ENCODE assay signal across 36 cellular contexts in genomic region chr6:29744621-29745020, GRCh38.
"Had no signal": no experiment of that assay in that cellular context is flagged by ENCODE, and none has a peak within 500 bp of the region (broad histone marks: within the 10 kb centered on the region; RNA-seq: fewer than 3 reads in every experiment).

No MANE protein-coding gene starts in this region.

- H3K27ac ChIP-seq: adrenal gland, ascending aorta, body of pancreas, brain microvascular endothelial cell, breast epithelium, cardiac muscle cell had no signal

- H3K27ac Mint-ChIP-seq: activated naive CD4-positive, alpha-beta T cell treated with anti-CD3 and anti-CD28 coated beads for 36 hours; activated naive CD4-positive, alpha-beta T cell treated with anti-CD3 and anti-CD28 coated beads, Interleukin-2, amount 10 ng/mL, durations not matched to agents 7 days and 5 days; activated naive CD4-positive, alpha-beta T cell treated with anti-CD3 and anti-CD28 coated beads, Interleukin-2, amount 50 U/mL, for 24 hours; activated naive CD8-positive, alpha-beta T cell; activated naive CD8-positive, alpha-beta T cell treated with anti-CD3 and anti-CD28 coated beads for 36 hours; activated naive CD8-positive, alpha-beta T cell treated with anti-CD3 and anti-CD28 coated beads, Interleukin-2, amount 10 ng/mL, durations not matched to agents 7 days and 5 days; activated T-cell treated with anti-CD3 and anti-CD28 coated beads, Interleukin-2, amount 50 U/mL, for 24 hours; activated T-cell treated with anti-CD3 and anti-CD28 coated beads, Interleukin-2, amount 50 U/mL, for 72 hours; activated T-helper 1 cell treated with anti-CD3 and anti-CD28 coated beads, Interleukin-12 subunit alpha, Interleukin-12 subunit beta, Interleukin-2, Interleukin-4 antibody, amounts not matched to agents 30 ng/mL and 10 ng/mL and 1 ng/mL, durations not matched to agents 14 hours and 24 hours and 36 hours; activated T-helper 17 cell treated with anti-CD3 and anti-CD28 coated beads, Interleukin-2, amount 50 U/mL, for 72 hours; activated T-helper 2 cell treated with anti-CD3 and anti-CD28 coated beads, Interferon-gamma antibody, Interleukin-2, Interleukin-4, amounts not matched to agents 10 μg/mL and 5 μg/mL and 100 μg/mL, durations not matched to agents 14 hours and 24 hours and 36 hours; brain had no signal

- H3K4me3 Mint-ChIP-seq: activated naive CD4-positive, alpha-beta T cell treated with anti-CD3 and anti-CD28 coated beads for 36 hours; activated naive CD4-positive, alpha-beta T cell treated with anti-CD3 and anti-CD28 coated beads, Interleukin-2, amount 10 ng/mL, durations not matched to agents 7 days and 5 days; activated naive CD4-positive, alpha-beta T cell treated with anti-CD3 and anti-CD28 coated beads, Interleukin-2, amount 50 U/mL, for 24 hours; activated naive CD8-positive, alpha-beta T cell; activated naive CD8-positive, alpha-beta T cell treated with anti-CD3 and anti-CD28 coated beads for 36 hours; activated naive CD8-positive, alpha-beta T cell treated with anti-CD3 and anti-CD28 coated beads, Interleukin-2, amount 10 ng/mL, durations not matched to agents 7 days and 5 days; activated T-cell treated with anti-CD3 and anti-CD28 coated beads, Interleukin-2, amount 50 U/mL, for 24 hours; activated T-cell treated with anti-CD3 and anti-CD28 coated beads, Interleukin-2, amount 50 U/mL, for 4 hours; activated T-cell treated with anti-CD3 and anti-CD28 coated beads, Interleukin-2, amount 50 U/mL, for 72 hours; activated T-helper 1 cell treated with anti-CD3 and anti-CD28 coated beads, Interleukin-12 subunit alpha, Interleukin-12 subunit beta, Interleukin-2, Interleukin-4 antibody, amounts not matched to agents 30 ng/mL and 10 ng/mL and 1 ng/mL, durations not matched to agents 14 hours and 24 hours and 36 hours; activated T-helper 17 cell treated with anti-CD3 and anti-CD28 coated beads, Interleukin-2, amount 50 U/mL, for 72 hours; brain; central memory CD8-positive, alpha-beta T cell had no signal

- H3K9me3 Mint-ChIP-seq: activated naive CD4-positive, alpha-beta T cell treated with anti-CD3 and anti-CD28 coated beads for 36 hours; activated naive CD4-positive, alpha-beta T cell treated with anti-CD3 and anti-CD28 coated beads, Interleukin-2, amount 10 ng/mL, durations not matched to agents 7 days and 5 days; activated naive CD4-positive, alpha-beta T cell treated with anti-CD3 and anti-CD28 coated beads, Interleukin-2, amount 50 U/mL, for 24 hours; activated naive CD4-positive, alpha-beta T cell treated with anti-CD3 and anti-CD28 coated beads, Interleukin-2, amount 50 U/mL, for 72 hours; activated naive CD8-positive, alpha-beta T cell treated with anti-CD3 and anti-CD28 coated beads for 36 hours; activated naive CD8-positive, alpha-beta T cell treated with anti-CD3 and anti-CD28 coated beads, Interleukin-2, amount 10 ng/mL, durations not matched to agents 7 days and 5 days; activated T-cell treated with anti-CD3 and anti-CD28 coated beads, Interleukin-2, amount 50 U/mL, for 24 hours; activated T-cell treated with anti-CD3 and anti-CD28 coated beads, Interleukin-2, amount 50 U/mL, for 4 hours; activated T-cell treated with anti-CD3 and anti-CD28 coated beads, Interleukin-2, amount 50 U/mL, for 72 hours; activated T-helper 1 cell treated with anti-CD3 and anti-CD28 coated beads, Interleukin-12 subunit alpha, Interleukin-12 subunit beta, Interleukin-2, Interleukin-4 antibody, amounts not matched to agents 30 ng/mL and 10 ng/mL and 1 ng/mL, durations not matched to agents 14 hours and 24 hours and 36 hours; activated T-helper 17 cell treated with anti-CD3 and anti-CD28 coated beads, Interleukin-2, amount 50 U/mL, for 72 hours; activated T-helper 2 cell treated with anti-CD3 and anti-CD28 coated beads, Interferon-gamma antibody, Interleukin-2, Interleukin-4, amounts not matched to agents 10 μg/mL and 5 μg/mL and 100 μg/mL, durations not matched to agents 14 hours and 24 hours and 36 hours; central memory CD8-positive, alpha-beta T cell had no signal

- DNase-seq: activated effector memory CD4-positive, alpha-beta T cell treated with Interleukin-2 at 50 U/mL for 16 hours; activated gamma-delta T cell; activated gamma-delta T cell treated with Interleukin-2 at 50 U/mL for 16 hours; activated naive CD4-positive, alpha-beta T cell; activated naive CD4-positive, alpha-beta T cell treated with anti-CD3 and anti-CD28 coated beads for 36 hours; activated naive CD4-positive, alpha-beta T cell treated with anti-CD3 and anti-CD28 coated beads, Interleukin-2, amount 10 ng/mL, durations not matched to agents 7 days and 5 days; activated naive CD4-positive, alpha-beta T cell treated with anti-CD3 and anti-CD28 coated beads, Interleukin-2, amount 50 U/mL, for 16 hours; activated naive CD4-positive, alpha-beta T cell treated with Interleukin-2 at 50 U/mL for 16 hours; activated naive CD8-positive, alpha-beta T cell treated with anti-CD3 and anti-CD28 coated beads for 36 hours; activated naive CD8-positive, alpha-beta T cell treated with anti-CD3 and anti-CD28 coated beads, Interleukin-2, amount 10 ng/mL, durations not matched to agents 7 days and 5 days; activated T-cell treated with anti-CD3 and anti-CD28 coated beads, Interleukin-2, amount 50 U/mL, for 1 hour; activated T-cell treated with anti-CD3 and anti-CD28 coated beads, Interleukin-2, amount 50 U/mL, for 24 hours; activated T-cell treated with anti-CD3 and anti-CD28 coated beads, Interleukin-2, amount 50 U/mL, for 4 hours; activated T-cell treated with anti-CD3 and anti-CD28 coated beads, Interleukin-2, amount 50 U/mL, for 48 hours; activated T-cell treated with anti-CD3 and anti-CD28 coated beads, Interleukin-2, amount 50 U/mL, for 72 hours; amniotic stem cell; amygdala; anterior cingulate cortex; aorta; body of pancreas; brain microvascular endothelial cell; caudate nucleus; central memory CD4-positive, alpha-beta T cell; cerebellar nuclear complex had no signal

- H3K27me3 Mint-ChIP-seq: activated naive CD4-positive, alpha-beta T cell treated with anti-CD3 and anti-CD28 coated beads, Interleukin-2, amount 50 U/mL, for 24 hours; activated naive CD8-positive, alpha-beta T cell; activated naive CD8-positive, alpha-beta T cell treated with anti-CD3 and anti-CD28 coated beads for 36 hours; activated T-cell treated with anti-CD3 and anti-CD28 coated beads, Interleukin-2, amount 50 U/mL, for 24 hours; activated T-helper 17 cell treated with anti-CD3 and anti-CD28 coated beads, Interleukin-2, amount 50 U/mL, for 72 hours; central memory CD8-positive, alpha-beta T cell had no signal

- H3K4me3 ChIP-seq: adrenal gland, ascending aorta, body of pancreas, breast epithelium, cardiac muscle cell had no signal

- H3K36me3 Mint-ChIP-seq: activated naive CD4-positive, alpha-beta T cell treated with anti-CD3 and anti-CD28 coated beads, Interleukin-2, amount 50 U/mL, for 24 hours; activated naive CD8-positive, alpha-beta T cell treated with anti-CD3 and anti-CD28 coated beads for 36 hours; brain had no signal

- ATAC-seq: activated naive CD4-positive, alpha-beta T cell treated with anti-CD3 and anti-CD28 coated beads, Interleukin-2, amount 50 U/mL, for 72 hours; activated T-cell treated with anti-CD3 and anti-CD28 coated beads, Interleukin-2, amount 50 U/mL, for 4 hours; activated T-cell treated with anti-CD3 and anti-CD28 coated beads, Interleukin-2, amount 50 U/mL, for 72 hours; activated T-helper 17 cell treated with anti-CD3 and anti-CD28 coated beads, Interleukin-2, amount 50 U/mL, for 72 hours; body of pancreas had no signal
